In genomic region chr10:51860257-51860656, GRCh38 we compare ENCODE assay signal across 1 cellular context.
TF ChIP-seq lines count a peak whose summit lies in the region.

No MANE protein-coding gene starts in this region.

TF ChIP-seq in GM23338, 12 proteins besides CTCF, POLR2A, EP300 and RAD21 (continued from another document):
- TF ChIP-seq ZNF462 (CRISPR knock-in tag; IDR thresholded peaks at IDR 0.05), result no peak
- no peak for TF ChIP-seq ZNF114 (CRISPR knock-in tag; IDR thresholded peaks at IDR 0.05)
- TF ChIP-seq NANOG (IDR thresholded peaks at IDR 0.05; ENCODE audit: borderline replicate concordance), result no peak
- no peak for TF ChIP-seq CREB1 (CRISPR knock-in tag; IDR thresholded peaks at IDR 0.05; ENCODE audit: low read depth)
- no peak for TF ChIP-seq ETS1 (IDR thresholded peaks at IDR 0.05)
- no peak for TF ChIP-seq JUNB (IDR thresholded peaks at IDR 0.05; ENCODE audit: unreplicated experiment)
- no peak for TF ChIP-seq EZH2phosphoT487 (IDR thresholded peaks at IDR 0.05; ENCODE audit: unreplicated experiment)
- TF ChIP-seq EZH2 (IDR thresholded peaks at IDR 0.05; ENCODE audit: low read depth, unreplicated experiment), result no peak
- no peak for TF ChIP-seq STAT1 (IDR thresholded peaks at IDR 0.05; ENCODE audit: unreplicated experiment)
- TF ChIP-seq POLR2AphosphoS5 (IDR thresholded peaks at IDR 0.05; ENCODE audit: low read depth), result no peak
- TF ChIP-seq ZNF331 (CRISPR knock-in tag; IDR thresholded peaks at IDR 0.05; ENCODE audit: low read depth), result no peak
TF ChIP-seq in GM23338: peak in this region for 0.
